ENCODE assay signal across 1 cellular context in genomic region chr20:42483694-42484303, GRCh38.
TF ChIP-seq lines count a peak whose summit lies in the region.

No MANE protein-coding gene starts in this region.

TF ChIP-seq in H1, 55 proteins besides CTCF, POLR2A, EP300 and RAD21 (continued from another document):
- TF ChIP-seq POLR2AphosphoS5 (IDR thresholded peaks at IDR 0.05; ENCODE audit: low read depth, low read length) (no peak), MAX (IDR thresholded peaks at IDR 0.05) (peak; percentile 85), EGR1 (IDR thresholded peaks at IDR 0.05; ENCODE audit: borderline replicate concordance, low read depth, low read length) (no peak), CREB1 (IDR thresholded peaks at IDR 0.05) (peak; percentile 40; the same call in 1 of the 2 replicates), SIX5 (IDR thresholded peaks at IDR 0.05; ENCODE audit: low read depth, low read length) (no peak), SP1 (IDR thresholded peaks at IDR 0.05; ENCODE audit: low read depth, low read length) (no peak)
